In genomic region chr2:2743164-2743571, GRCh38 we compare ENCODE assay signal across 9 cellular contexts.
DNase-seq lines count a peak whose midpoint lies in the region; ATAC-seq, FAIRE-seq and TF ChIP-seq lines count a peak whose summit lies in the region.
"Had no signal": no experiment of that assay in that cellular context is flagged by ENCODE, and none has a peak within 500 bp of the region (broad histone marks: within the 10 kb centered on the region; RNA-seq: fewer than 3 reads in every experiment).

No MANE protein-coding gene starts in this region.

- no peak for TF ChIP-seq RAD21 in H1 (IDR thresholded peaks at IDR 0.05 in 1 of 2, conservative IDR thresholded peaks at IDR 0.05 in 1 of 2; ENCODE audit: low read depth in 2 of 2, low read length in 2 of 2)

- no peaks in the 10 kb centered on the region for H3K4me1 Mint-ChIP-seq in activated CD4-positive, alpha-beta T cell treated with anti-CD3 and anti-CD28 coated beads, Interleukin-2, amount 10 ng/mL, durations not matched to agents 24 days and 14 days

- no peak overlapping the region for H3K23ac ChIP-seq in H1 (ENCODE audit: insufficient read length)

- no peak overlapping the region for H3K4me3 Mint-ChIP-seq in activated CD4-positive, alpha-beta T cell treated with anti-CD3 and anti-CD28 coated beads, Interleukin-2, amount 10 ng/mL, durations not matched to agents 24 days and 14 days

- no peak for TF ChIP-seq POLR2A in H1 (IDR thresholded peaks at IDR 0.05; ENCODE audit: control extremely low read depth in 1 of 2, low read depth in 2 of 2, low read length in 2 of 2)
- TF ChIP-seq POLR2A in uterus (IDR thresholded peaks at IDR 0.05): no peak
- no peak for TF ChIP-seq POLR2A in prostate gland (IDR thresholded peaks at IDR 0.05)

- FAIRE-seq in H1 (lab: Jason Lieb, UNC): no peak

- DNase-seq in NCI-H345 (lab: John Stamatoyannopoulos, UW) (peak; percentile 18), NCI-H345 treated with DMSO at 0.1 percent for 48 hours (lab: John Stamatoyannopoulos, UW; ENCODE audit: unreplicated experiment) (no peak), H1 (ENCODE audit: low read depth in 1 of 2, low spot score in 2 of 2) (no peak), medulla oblongata (ENCODE audit: extremely low spot score) (peak; percentile 86), uterus (peak; percentile 53 to 62), prostate gland (ENCODE audit: low spot score) (no peak)
- DNase-seq in activated CD4-positive, alpha-beta T cell treated with anti-CD3 and anti-CD28 coated beads, Interleukin-2, amount 10 ng/mL, durations not matched to agents 24 days and 14 days: no peak
- DNase-seq: Kasumi-1 had no signal

- H4K20me1 ChIP-seq in H1 (replicated peaks in 1 of 2; ENCODE audit: control insufficient read depth in 1 of 2, insufficient read depth in 2 of 2, low read length in 2 of 2): no peaks in the 10 kb centered on the region

- no peak overlapping the region for H2AK5ac ChIP-seq in H1 (ENCODE audit: low read depth, low read length)

- H3K4me2 ChIP-seq in H1 (ENCODE audit: insufficient read depth in 1 of 2, low read depth in 2 of 2, low read length in 2 of 2): no peak overlapping the region

- CTCF ChIA-PET in H1 (lab: Charles Lee; ENCODE audit: partially characterized antibody): interaction anchor here (0.6 to 1.6 kb wide), 2 partner anchors 13 to 706 kb away, joined by 3 read pairs; no protein-coding TSS in a partner anchor

- H3K27me3 Mint-ChIP-seq in activated CD4-positive, alpha-beta T cell treated with anti-CD3 and anti-CD28 coated beads, Interleukin-2, amount 10 ng/mL, durations not matched to agents 24 days and 14 days: no peaks in the 10 kb centered on the region

- intact Hi-C loops in uterus (cut with DNase I; ENCODE audit: low total_unique reads): no loop called here
- intact Hi-C loops in activated CD4-positive, alpha-beta T cell treated with anti-CD3 and anti-CD28 coated beads, Interleukin-2, amount 10 ng/mL, durations not matched to agents 24 days and 14 days (cut with micrococcal nuclease): no loop called here
- intact Hi-C loops in prostate gland (cut with DNase I): no loop called here

- no peak overlapping the region for H2BK5ac ChIP-seq in H1 (ENCODE audit: low read depth, low read length)

- no peak for ATAC-seq in GM21717 (IDR thresholded peaks at IDR 0.05; ENCODE audit: unreplicated experiment)

- H3K36me3 ChIP-seq in H1 (ENCODE audit: control insufficient read depth in 2 of 4, insufficient read depth in 4 of 4, low read length in 3 of 4) (no peaks in the 10 kb centered on the region), uterus (no peaks in the 10 kb centered on the region), prostate gland (no peaks in the 10 kb centered on the region)

- H4K5ac ChIP-seq in H1 (ENCODE audit: insufficient read length, low read depth, low read length): no peak overlapping the region

- no peak overlapping the region for H3K56ac ChIP-seq in H1 (replicated peaks; ENCODE audit: insufficient read length, low read depth, low read length)

- H3K9ac ChIP-seq in H1 (replicated peaks in 1 of 4; ENCODE audit: extremely low read depth in 1 of 4, low read depth in 3 of 4, low read length in 3 of 4): no peak overlapping the region

- H3K18ac ChIP-seq in H1 (ENCODE audit: extremely low read depth, low read length): no peak overlapping the region

- no peak overlapping the region for H2BK120ac ChIP-seq in H1 (replicated peaks; ENCODE audit: low read depth, low read length)

- H3K4me1 ChIP-seq in H1 (replicated peaks in 1 of 4; ENCODE audit: control insufficient read depth in 3 of 4, insufficient read depth in 4 of 4, low read length in 3 of 4) (no peaks in the 10 kb centered on the region), uterus (no peaks in the 10 kb centered on the region), prostate gland (replicated peaks) (no peaks in the 10 kb centered on the region)

- H3K4ac ChIP-seq in H1 (replicated peaks; ENCODE audit: insufficient read length, low read depth, low read length): no peak overlapping the region

- H2AFZ ChIP-seq in H1 (ENCODE audit: low read length): no peak overlapping the region

- H3K9me3 ChIP-seq in H1 (ENCODE audit: insufficient read depth in 2 of 2, low read depth in 1 of 2, low read length in 1 of 2) (no peaks in the 10 kb centered on the region), uterus (no peaks in the 10 kb centered on the region), prostate gland (no peaks in the 10 kb centered on the region)

- H3K27ac Mint-ChIP-seq in activated CD4-positive, alpha-beta T cell treated with anti-CD3 and anti-CD28 coated beads, Interleukin-2, amount 10 ng/mL, durations not matched to agents 24 days and 14 days: no peak overlapping the region

- H3K4me3 ChIP-seq in H1 (ENCODE audit: extremely low read depth in 1 of 4, insufficient read depth in 2 of 4, low read depth in 3 of 4, low read length in 4 of 4): no peak overlapping the region
- H3K4me3 ChIP-seq in uterus: no peak overlapping the region
- no peak overlapping the region for H3K4me3 ChIP-seq in prostate gland

- H3K27me3 ChIP-seq in H1 (replicated peaks in 1 of 4; ENCODE audit: control insufficient read depth in 3 of 4, extremely low read depth in 1 of 4, insufficient read depth in 3 of 4, low read length in 3 of 4): no peaks in the 10 kb centered on the region
- H3K27me3 ChIP-seq in uterus: no peaks in the 10 kb centered on the region
- no peaks in the 10 kb centered on the region for H3K27me3 ChIP-seq in prostate gland (replicated peaks; ENCODE audit: insufficient read depth)

- no peak for TF ChIP-seq CTCF in H1 (IDR thresholded peaks at IDR 0.05; ENCODE audit: control extremely low read depth in 1 of 3, insufficient read depth in 1 of 3, low read depth in 1 of 3, low read length in 3 of 3)
- TF ChIP-seq CTCF in uterus (IDR thresholded peaks at IDR 0.05): no peak
- no peak for TF ChIP-seq CTCF in prostate gland (IDR thresholded peaks at IDR 0.05)

- H3K27ac ChIP-seq in H1 (ENCODE audit: low read depth, low read length) (no peak overlapping the region; the same call in 1 of the 2 replicates), uterus (no peak overlapping the region), prostate gland (no peak overlapping the region)

- H3K79me1 ChIP-seq in H1 (ENCODE audit: low read depth, low read length): no peaks in the 10 kb centered on the region

- no peaks in the 10 kb centered on the region for H3K9me3 Mint-ChIP-seq in activated CD4-positive, alpha-beta T cell treated with anti-CD3 and anti-CD28 coated beads, Interleukin-2, amount 10 ng/mL, durations not matched to agents 24 days and 14 days

- no peak overlapping the region for H4K8ac ChIP-seq in H1 (ENCODE audit: extremely low read depth, insufficient read depth, low read length)

- no peak overlapping the region for H2BK20ac ChIP-seq in H1 (ENCODE audit: low read length)

- H2BK15ac ChIP-seq in H1 (ENCODE audit: low read length): no peak overlapping the region

- WGBS in H1 (ENCODE audit: extremely low coverage in 1 of 2, insufficient coverage in 1 of 2, insufficient read length in 1 of 2, insufficient replicate concordance in 2 of 2, low coverage in 1 of 2, low lambda C conversion rate in 2 of 2, missing lambda C conversion rate in 1 of 2), 2 experiments: 78% methylated on average over 6 of the region's 6 CpGs; no CpG with 5 or more reads in 1 of the 2 experiments
- WGBS in prostate gland: 37% methylated on average over 6 of the region's 6 CpGs

- no peaks in the 10 kb centered on the region for H3K23me2 ChIP-seq in H1 (ENCODE audit: low read depth, low read length)

- H2BK12ac ChIP-seq in H1 (ENCODE audit: low read depth, low read length): 0 out of 2 replicates have a peak overlapping the region, but pooled peaks have one; percentile 62

- no peak overlapping the region for H3K14ac ChIP-seq in H1 (ENCODE audit: insufficient read length)

- no peaks in the 10 kb centered on the region for H3K36me3 Mint-ChIP-seq in activated CD4-positive, alpha-beta T cell treated with anti-CD3 and anti-CD28 coated beads, Interleukin-2, amount 10 ng/mL, durations not matched to agents 24 days and 14 days (ENCODE audit: low read depth)

- TF ChIP-seq EP300 in H1 (IDR thresholded peaks at IDR 0.05; ENCODE audit: borderline replicate concordance in 1 of 2, low read depth in 2 of 2, low read length in 2 of 2): no peak

- no peak overlapping the region for H4K91ac ChIP-seq in H1 (replicated peaks; ENCODE audit: insufficient read length, low read length)

- H3K79me2 ChIP-seq in H1 (ENCODE audit: control insufficient read depth in 1 of 2, insufficient read depth in 2 of 2, low read length in 2 of 2): no peaks in the 10 kb centered on the region

- POLR2A ChIA-PET in H1 (lab: Charles Lee; ENCODE audit: partially characterized antibody): no interaction called here

TF ChIP-seq in H1, 55 proteins besides CTCF, POLR2A, EP300 and RAD21 (continues in another document):
- TF ChIP-seq USF2 (IDR thresholded peaks at IDR 0.05; ENCODE audit: low read length) (no peak), SAP30 (IDR thresholded peaks at IDR 0.05; ENCODE audit: insufficient read depth, insufficient replicate concordance, low read length) (no peak), CEBPB (IDR thresholded peaks at IDR 0.05; ENCODE audit: low read depth, low read length) (no peak), POLR2AphosphoS5 (IDR thresholded peaks at IDR 0.05; ENCODE audit: low read depth, low read length) (no peak)

Comparison
In these comparisons a context has a peak if more than half of its experiments do, and no peak if none do; other contexts are left out.
1. DNase-seq: peak in NCI-H345 (single experiment), medulla oblongata (single experiment) and uterus (2 of 2); none in NCI-H345 treated with DMSO at 0.1 percent for 48 hours (single experiment), H1 (0 of 2), activated CD4-positive, alpha-beta T cell treated with anti-CD3 and anti-CD28 coated beads, Interleukin-2, amount 10 ng/mL, durations not matched to agents 24 days and 14 days (single experiment) and prostate gland (single experiment).